In genomic region chr17:75366432-75366831, GRCh38 we compare ENCODE assay signal across 1 cellular context.
TF ChIP-seq lines count a peak whose summit lies in the region.

No MANE protein-coding gene starts in this region.

TF ChIP-seq in HEK293, 187 proteins besides CTCF, POLR2A, EP300 and RAD21 (continued from another document):
- TF ChIP-seq ZNF148 (tag by site-specific recombination; IDR thresholded peaks at IDR 0.05; ENCODE audit: borderline replicate concordance) (no peak), YY1 (tag by site-specific recombination; IDR thresholded peaks at IDR 0.05) (no peak), ZBTB20 (tag by site-specific recombination; IDR thresholded peaks at IDR 0.05) (no peak), ZNF248 (tag by site-specific recombination; IDR thresholded peaks at IDR 0.05) (no peak), ZNF488 (tag by site-specific recombination; IDR thresholded peaks at IDR 0.05) (no peak), ZNF843 (tag by site-specific recombination; IDR thresholded peaks at IDR 0.05) (no peak), ZNF501 (tag by site-specific recombination; IDR thresholded peaks at IDR 0.05) (no peak), ZNF398 (tag by site-specific recombination; IDR thresholded peaks at IDR 0.05) (no peak), SCRT2 (tag by site-specific recombination; IDR thresholded peaks at IDR 0.05) (no peak)
